ENCODE assay signal across 8 cellular contexts in genomic region chr3:56801597-56802410, GRCh38. TPM values are rescaled to one million over a fixed set of nuclear protein-coding genes. Genes with fewer than 3 reads are reported as not detected.
DNase-seq lines count a peak whose midpoint lies in the region; ATAC-seq and TF ChIP-seq lines count a peak whose summit lies in the region.

Gene ARHGEF3, minus strand, starts transcription at chr3:56801949. Its CDS starts 151 bp downstream, at chr3:56801798.

- H3K4me3 ChIP-seq in GM08714 (ENCODE audit: low read length) (peak within 1 kb of the TSS; percentile 69), LNCaP clone FGC (ENCODE audit: low read depth, low read length) (peak within 1 kb of the TSS; percentile 41), adipocyte (ENCODE audit: low read length) (peak within 1 kb of the TSS; percentile 85), heart left ventricle (peak within 1 kb of the TSS; percentile 70 to 94 (median 86)), upper lobe of left lung (peak within 1 kb of the TSS; percentile 36 to 85 (median 70))

- ATAC-seq in heart left ventricle: peak; percentile 86 to 98 (median 96)
- peak; percentile 95 to 97 for ATAC-seq in upper lobe of left lung (ENCODE audit: low FRiP score in 2 of 2)

- peak; percentile 41 for DNase-seq in GOT3 (lab: John Stamatoyannopoulos, UW)
- no peak for DNase-seq in LNCaP clone FGC (ENCODE audit: low read depth)
- peak; percentile 28 to 60 for DNase-seq in SW 1271 (lab: John Stamatoyannopoulos, UW)
- peak; percentile 93 for DNase-seq in adipocyte (ENCODE audit: low read depth)
- DNase-seq in heart left ventricle: peak; percentile 87 to 95 (median 90)
- DNase-seq in posterior cingulate gyrus: peak; percentile 81 to 98 (median 91)
- DNase-seq in upper lobe of left lung: peak; percentile 94 to 98

- no peaks in the 10 kb centered on the region for H3K27me3 ChIP-seq in adipocyte (replicated peaks; ENCODE audit: control insufficient read depth, insufficient read depth, low read length)
- no peaks in the 10 kb centered on the region for H3K27me3 ChIP-seq in heart left ventricle
- H3K27me3 ChIP-seq in upper lobe of left lung: no peaks in the 10 kb centered on the region

- TF ChIP-seq CTCF in LNCaP clone FGC (IDR thresholded peaks at IDR 0.05; ENCODE audit: control insufficient read depth, extremely low read depth, insufficient read depth) (0 out of 2 replicates have a peak, but pooled peaks have one; percentile 19), heart left ventricle (IDR thresholded peaks at IDR 0.05) (peak in 10 of 12 donors; percentile 26 to 61 (median 48)), upper lobe of left lung (IDR thresholded peaks at IDR 0.05) (peak; percentile 12 to 80 (median 60))

- H3K9me3 ChIP-seq in adipocyte (ENCODE audit: control insufficient read depth, low read length) (no peaks in the 10 kb centered on the region), heart left ventricle (no peaks in the 10 kb centered on the region), upper lobe of left lung (no peaks in the 10 kb centered on the region)

- H3K4me1 ChIP-seq in adipocyte (ENCODE audit: control insufficient read depth, insufficient read depth, low read length) (peaks cover 16% of the 10 kb centered on the region), heart left ventricle (peaks cover 3 to 50% (median 29%) of the 10 kb centered on the region in 12 donors), upper lobe of left lung (peaks cover 33 to 52% (median 38%) of the 10 kb centered on the region in 4 donors)

- peak within 1 kb of the TSS; percentile 84 for H3K9ac ChIP-seq in adipocyte (ENCODE audit: low read length)

- H3K36me3 ChIP-seq in adipocyte (ENCODE audit: control insufficient read depth, insufficient read depth, low read length, severe bottlenecking): no peaks in the 10 kb centered on the region
- H3K36me3 ChIP-seq in heart left ventricle: no peaks in the 10 kb centered on the region
- no peaks in the 10 kb centered on the region for H3K36me3 ChIP-seq in upper lobe of left lung

- H3K27ac ChIP-seq in heart left ventricle (peak within 1 kb of the TSS; percentile 26 to 87 (median 72)), upper lobe of left lung (peak within 1 kb of the TSS; percentile 55 to 90 (median 84))

- TF ChIP-seq POLR2A in heart left ventricle (IDR thresholded peaks at IDR 0.05) (peak in 1 of 2 donors; percentile 94), upper lobe of left lung (IDR thresholded peaks at IDR 0.05) (peak in 3 of 4 donors; percentile 82 to 96 (median 89))

- intact Hi-C loops in heart left ventricle (cut with DNase I) (loop anchor here (1.0 to 10.0 kb wide), 13 partner anchors 50 to 187 kb away; no protein-coding TSS in a partner anchor), posterior cingulate gyrus (cut with DNase I) (loop anchor here (2.0 kb wide), 1 partner anchor 187 kb away; no protein-coding TSS in a partner anchor)

- TF ChIP-seq EP300 in upper lobe of left lung (IDR thresholded peaks at IDR 0.05): no peak

- 1 to 2% (median 1%) methylated on average over 29 to 65 of the region's 65 CpGs for WGBS in heart left ventricle, 4 donors
- 1% methylated on average over 19 to 27 of the region's 65 CpGs for WGBS in upper lobe of left lung, 2 donors

RNA-seq across cellular contexts. Expression of gene ARHGEF3, which starts in this region (rescaled TPM):
- 10 to 100 TPM; 13.5 to 36.8 (median 18.2) TPM for total RNA-seq in heart left ventricle
- 1 to 10 TPM; 6.5 to 9.3 TPM for polyA plus RNA-seq in heart left ventricle
- 10 to 100 TPM; 26.6 to 38.9 (median 30.0) TPM for total RNA-seq in upper lobe of left lung
